8 cellular contexts compared by ENCODE assay signal in the genomic region with DNA sequence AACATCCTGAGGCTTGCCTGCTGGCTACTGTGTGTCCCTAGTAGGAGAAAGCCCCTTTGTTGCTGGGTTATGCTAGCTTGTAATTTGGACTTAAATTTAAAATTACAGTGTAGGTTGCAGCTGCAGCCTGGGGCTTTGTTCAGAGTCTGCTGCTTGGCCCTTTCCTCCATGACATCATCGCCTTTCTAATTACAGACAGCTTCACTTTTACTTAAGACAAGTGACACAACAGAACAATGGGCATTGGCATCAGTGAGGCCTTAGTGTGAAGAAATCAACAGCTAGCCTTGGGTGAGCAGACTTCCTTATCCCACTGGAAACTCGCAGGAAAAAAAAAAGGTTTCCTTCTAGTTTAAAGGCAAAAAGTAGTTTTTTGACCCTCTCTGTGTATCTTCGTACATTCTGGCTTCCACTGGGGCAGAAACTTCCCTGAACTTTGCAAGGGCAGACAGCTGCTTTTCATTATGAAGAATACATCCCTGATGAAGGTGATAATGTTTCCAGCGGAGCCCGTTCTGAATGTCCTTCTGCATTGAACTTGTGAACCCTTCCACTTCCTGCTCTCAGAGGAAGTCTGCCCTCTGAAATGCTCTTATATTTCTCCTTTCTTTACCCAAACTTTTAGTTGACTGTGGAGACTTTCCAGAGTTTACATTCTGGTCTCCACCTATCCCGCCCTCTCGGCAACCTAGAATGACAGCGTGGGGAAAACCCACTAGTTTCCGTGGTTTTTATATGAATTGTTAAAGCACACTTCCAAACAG.
DNase-seq lines count a peak whose midpoint lies in the region; ATAC-seq and TF ChIP-seq lines count a peak whose summit lies in the region.

No MANE protein-coding gene starts in this region.

- TF ChIP-seq CTCF in A673 (conservative IDR thresholded peaks at IDR 0.05; ENCODE audit: low read depth, low read length) (no peak), vagina (IDR thresholded peaks at IDR 0.05) (no peak)

- peak overlapping the region; percentile 67 for H3K27ac Mint-ChIP-seq in activated naive CD8-positive, alpha-beta T cell treated with anti-CD3 and anti-CD28 coated beads, Interleukin-2, amount 10 ng/mL, durations not matched to agents 7 days and 5 days

- H3K4me3 Mint-ChIP-seq in activated naive CD8-positive, alpha-beta T cell treated with anti-CD3 and anti-CD28 coated beads, Interleukin-2, amount 10 ng/mL, durations not matched to agents 7 days and 5 days = peak overlapping the region; percentile 61

- H3K27me3 ChIP-seq in A673 (replicated peaks; ENCODE audit: insufficient read depth, low read depth, low read length, poor library complexity) (no peaks in the 10 kb centered on the region), vagina (no peaks in the 10 kb centered on the region)

- no peaks in the 10 kb centered on the region for H3K27me3 Mint-ChIP-seq in activated naive CD8-positive, alpha-beta T cell treated with anti-CD3 and anti-CD28 coated beads, Interleukin-2, amount 10 ng/mL, durations not matched to agents 7 days and 5 days

- no peak overlapping the region for H3K27ac ChIP-seq in A673 (ENCODE audit: low read depth, low read length, poor library complexity, severe bottlenecking)
- H3K27ac ChIP-seq in vagina = peak overlapping the region; percentile 47

- DNase-seq in A673 (ENCODE audit: low spot score) = peak; percentile 17
- DNase-seq in M059J (ENCODE audit: low read depth) = peak; percentile 50
- no peak for DNase-seq in activated naive CD8-positive, alpha-beta T cell treated with anti-CD3 and anti-CD28 coated beads, Interleukin-2, amount 10 ng/mL, durations not matched to agents 7 days and 5 days
- DNase-seq in medulla oblongata (ENCODE audit: extremely low spot score) = peak; percentile 35
- DNase-seq in vagina (ENCODE audit: extremely low spot score in 2 of 2) = no peak

- H3K36me3 Mint-ChIP-seq in activated naive CD8-positive, alpha-beta T cell treated with anti-CD3 and anti-CD28 coated beads, Interleukin-2, amount 10 ng/mL, durations not matched to agents 7 days and 5 days = peaks cover 14% of the 10 kb centered on the region

- H3K9me3 Mint-ChIP-seq in activated naive CD8-positive, alpha-beta T cell treated with anti-CD3 and anti-CD28 coated beads, Interleukin-2, amount 10 ng/mL, durations not matched to agents 7 days and 5 days = peaks cover 11% of the 10 kb centered on the region

- peak; percentile 65 for ATAC-seq in activated naive CD8-positive, alpha-beta T cell treated with anti-CD3 and anti-CD28 coated beads, Interleukin-2, amount 10 ng/mL, durations not matched to agents 7 days and 5 days (ENCODE audit: low read depth)
- ATAC-seq in GM21381 (IDR thresholded peaks at IDR 0.05; ENCODE audit: unreplicated experiment) (no peak), GM21390 (IDR thresholded peaks at IDR 0.05; ENCODE audit: unreplicated experiment) (no peak), GM18498 (IDR thresholded peaks at IDR 0.05; ENCODE audit: unreplicated experiment) (no peak)

- no peaks in the 10 kb centered on the region for H3K36me3 ChIP-seq in A673 (ENCODE audit: insufficient read depth, low read length, poor library complexity, severe bottlenecking)
- H3K36me3 ChIP-seq in vagina = no peaks in the 10 kb centered on the region

- H3K4me3 ChIP-seq in A673 (ENCODE audit: low read depth, low read length, poor library complexity, severe bottlenecking) = no peak overlapping the region
- H3K4me3 ChIP-seq in vagina = no peak overlapping the region

- H3K4me1 ChIP-seq in A673 (ENCODE audit: insufficient read depth, low read length, poor library complexity, severe bottlenecking) = no peaks in the 10 kb centered on the region
- H3K4me1 ChIP-seq in vagina = peaks cover 11% of the 10 kb centered on the region

- no TSS peak for BruUV-seq in A673 (replicated peaks; lab: Mats Ljungman, UMichigan)

- POLR2A ChIA-PET in A673 (lab: Charles Lee; ENCODE audit: low non-redundant PET) = no interaction called here
- POLR2A ChIA-PET in activated naive CD8-positive, alpha-beta T cell treated with anti-CD3 and anti-CD28 coated beads, Interleukin-2, amount 10 ng/mL, durations not matched to agents 7 days and 5 days (lab: Charles Lee) = interaction anchor here (0.8 kb wide), 1 partner anchor 43 kb away, joined by 4 read pairs; no protein-coding TSS in a partner anchor

- intact Hi-C loops in A673 (cut with micrococcal nuclease; ENCODE audit: unreplicated experiment) = no loop called here
- intact Hi-C loops in vagina (cut with DNase I) = no loop called here

- peaks cover 9% of the 10 kb centered on the region for H3K4me1 Mint-ChIP-seq in activated naive CD8-positive, alpha-beta T cell treated with anti-CD3 and anti-CD28 coated beads, Interleukin-2, amount 10 ng/mL, durations not matched to agents 7 days and 5 days

- TF ChIP-seq POLR2A in vagina (IDR thresholded peaks at IDR 0.05) = no peak

- CTCF ChIA-PET in A673 (lab: Charles Lee) = no interaction called here

- H3K9me3 ChIP-seq in A673 (ENCODE audit: low read depth, low read length, poor library complexity, severe bottlenecking) = no peaks in the 10 kb centered on the region
- no peaks in the 10 kb centered on the region for H3K9me3 ChIP-seq in vagina

Comparison
In these comparisons a context has a peak if more than half of its experiments do, and no peak if none do; other contexts are left out.
1. DNase-seq: peak in A673 (single experiment), M059J (single experiment) and medulla oblongata (single experiment); none in activated naive CD8-positive, alpha-beta T cell treated with anti-CD3 and anti-CD28 coated beads, Interleukin-2, amount 10 ng/mL, durations not matched to agents 7 days and 5 days (single experiment) and vagina (0 of 2).